19 cellular contexts compared by ENCODE assay signal in genomic region chr11:70314730-70315129, GRCh38. TPM values are rescaled to one million over a fixed set of nuclear protein-coding genes. Genes with fewer than 3 reads are reported as not detected.
DNase-seq lines count a peak whose midpoint lies in the region; ATAC-seq, FAIRE-seq and TF ChIP-seq lines count a peak whose summit lies in the region.
"Had no signal": no experiment of that assay in that cellular context is flagged by ENCODE, and none has a peak within 500 bp of the region (broad histone marks: within the 10 kb centered on the region; RNA-seq: fewer than 3 reads in every experiment).

No MANE protein-coding gene starts in this region.

- DNase-seq in GM18507 (ENCODE audit: extremely low spot score, insufficient read length, low read depth) (no peak), NOMO-1 treated with DMSO at 0.1 percent for 48 hours (lab: John Stamatoyannopoulos, UW; ENCODE audit: unreplicated experiment) (peak; percentile 61), H1 (ENCODE audit: low read depth in 1 of 2, low spot score in 2 of 2) (no peak), middle frontal gyrus (ENCODE audit: extremely low spot score, low spot score) (no peak)
- DNase-seq in activated T-cell treated with anti-CD3 and anti-CD28 coated beads, Interleukin-2, amount 50 U/mL, for 4 hours = no peak
- DNase-seq: activated CD4-positive, alpha-beta T cell treated with anti-CD3 and anti-CD28 coated beads, Interleukin-2, amount 50 U/mL, for 1 hour; activated T-cell treated with anti-CD3 and anti-CD28 coated beads, Interleukin-2, amount 50 U/mL, for 1 hour; adrenal gland; DMS79; midbrain; NCI-H2029; NCI-H524 treated with DMSO at 0.1 percent for 48 hours; occipital lobe had no signal

- H3K4me2 ChIP-seq in H1 (ENCODE audit: insufficient read depth in 1 of 2, low read depth in 2 of 2, low read length in 2 of 2) = no peak overlapping the region; a peak in 1 of 4 replicates

- H3K4me3 Mint-ChIP-seq in stimulated activated memory B cell treated with anti-CD40 and anti-IgM and Interleukin-4, amounts not matched to agents 10 μg/mL and 1 μg/mL and 100 μg/mL, for 72 hours = peak overlapping the region; percentile 50
- no peak overlapping the region for H3K4me3 Mint-ChIP-seq in activated T-cell treated with anti-CD3 and anti-CD28 coated beads, Interleukin-2, amount 50 U/mL, for 4 hours
- H3K4me3 Mint-ChIP-seq: stimulated activated effector memory CD8-positive, alpha-beta T cell treated with anti-CD3 and anti-CD28 coated beads, Interleukin-12 subunit alpha, Interleukin-12 subunit beta, amount 100 ng/mL, for 72 hours had no signal

- no peak overlapping the region for H3K18ac ChIP-seq in H1 (ENCODE audit: extremely low read depth, low read length)

- H3K9ac ChIP-seq in H1 (replicated peaks in 1 of 4; ENCODE audit: extremely low read depth in 1 of 4, low read depth in 3 of 4, low read length in 3 of 4) = no peak overlapping the region

- peak overlapping the region; percentile 80 for H3K27ac Mint-ChIP-seq in stimulated activated memory B cell treated with anti-CD40 and anti-IgM and Interleukin-4, amounts not matched to agents 10 μg/mL and 1 μg/mL and 100 μg/mL, for 72 hours

- H4K5ac ChIP-seq in H1 (ENCODE audit: insufficient read length, low read depth, low read length) = no peak overlapping the region

- H3K27ac ChIP-seq in H1 (ENCODE audit: low read depth, low read length) = no peak overlapping the region

- WGBS in H1 (ENCODE audit: extremely low coverage in 1 of 2, insufficient coverage in 1 of 2, insufficient read length in 1 of 2, insufficient replicate concordance in 2 of 2, low coverage in 1 of 2, low lambda C conversion rate in 2 of 2, missing lambda C conversion rate in 1 of 2), 2 experiments = 88% methylated on average over 10 of the region's 10 CpGs; no CpG with 5 or more reads in 1 of the 2 experiments

- no peak overlapping the region for H3K4me3 ChIP-seq in H1 (ENCODE audit: extremely low read depth in 1 of 4, insufficient read depth in 2 of 4, low read depth in 3 of 4, low read length in 4 of 4)
- H3K4me3 ChIP-seq: adrenal gland had no signal

- H2BK20ac ChIP-seq in H1 (ENCODE audit: low read length) = no peak overlapping the region

- no peak for TF ChIP-seq CTCF in H1 (IDR thresholded peaks at IDR 0.05; ENCODE audit: control extremely low read depth in 1 of 3, insufficient read depth in 1 of 3, low read depth in 1 of 3, low read length in 3 of 3)

- H3K4ac ChIP-seq in H1 (replicated peaks; ENCODE audit: insufficient read length, low read depth, low read length) = no peak overlapping the region

- no peak overlapping the region for H4K91ac ChIP-seq in H1 (replicated peaks; ENCODE audit: insufficient read length, low read length)

- H3K4me1 ChIP-seq in H1 (replicated peaks in 1 of 4; ENCODE audit: control insufficient read depth in 3 of 4, insufficient read depth in 4 of 4, low read length in 3 of 4) = peaks cover 11 to 42% (median 26%) of the 10 kb centered on the region in 4 experiments

- peaks cover 44% of the 10 kb centered on the region for H3K4me1 Mint-ChIP-seq in stimulated activated memory B cell treated with anti-CD40 and anti-IgM and Interleukin-4, amounts not matched to agents 10 μg/mL and 1 μg/mL and 100 μg/mL, for 72 hours
- peaks cover 8% of the 10 kb centered on the region for H3K4me1 Mint-ChIP-seq in activated T-cell treated with anti-CD3 and anti-CD28 coated beads, Interleukin-2, amount 50 U/mL, for 4 hours (ENCODE audit: low read depth)

- no peak overlapping the region for H4K8ac ChIP-seq in H1 (ENCODE audit: extremely low read depth, insufficient read depth, low read length)

- no peak overlapping the region for H3K14ac ChIP-seq in H1 (ENCODE audit: insufficient read length)

- POLR2A ChIA-PET in H1 (lab: Charles Lee; ENCODE audit: partially characterized antibody) = no interaction called here

- no peaks in the 10 kb centered on the region for H3K27me3 Mint-ChIP-seq in stimulated activated memory B cell treated with anti-CD40 and anti-IgM and Interleukin-4, amounts not matched to agents 10 μg/mL and 1 μg/mL and 100 μg/mL, for 72 hours
- no peaks in the 10 kb centered on the region for H3K27me3 Mint-ChIP-seq in activated T-cell treated with anti-CD3 and anti-CD28 coated beads, Interleukin-2, amount 50 U/mL, for 4 hours (ENCODE audit: low read depth)

- no peak for TF ChIP-seq RAD21 in H1 (IDR thresholded peaks at IDR 0.05 in 1 of 2, conservative IDR thresholded peaks at IDR 0.05 in 1 of 2; ENCODE audit: low read depth in 2 of 2, low read length in 2 of 2)

- H3K9me3 Mint-ChIP-seq in stimulated activated memory B cell treated with anti-CD40 and anti-IgM and Interleukin-4, amounts not matched to agents 10 μg/mL and 1 μg/mL and 100 μg/mL, for 72 hours = peaks cover 5% of the 10 kb centered on the region
- H3K9me3 Mint-ChIP-seq in activated T-cell treated with anti-CD3 and anti-CD28 coated beads, Interleukin-2, amount 50 U/mL, for 4 hours = no peaks in the 10 kb centered on the region
- H3K9me3 Mint-ChIP-seq: stimulated activated effector memory CD8-positive, alpha-beta T cell treated with anti-CD3 and anti-CD28 coated beads, Interleukin-12 subunit alpha, Interleukin-12 subunit beta, amount 100 ng/mL, for 72 hours had no signal

- CTCF ChIA-PET in H1 (lab: Charles Lee; ENCODE audit: partially characterized antibody) = interaction anchor here (1.1 to 1.4 kb wide), 2 partner anchors 12 to 17 kb away, joined by 3 to 4 read pairs; no protein-coding TSS in a partner anchor

- no peak overlapping the region for H3K23ac ChIP-seq in H1 (ENCODE audit: insufficient read length)

- peaks cover 2 to 14% of the 10 kb centered on the region in 2 experiments for H4K20me1 ChIP-seq in H1 (replicated peaks in 1 of 2; ENCODE audit: control insufficient read depth in 1 of 2, insufficient read depth in 2 of 2, low read length in 2 of 2)

- FAIRE-seq in GM18507 (lab: Jason Lieb, UNC) = peak; percentile 24
- no peak for FAIRE-seq in H1 (lab: Jason Lieb, UNC)
- FAIRE-seq: endometrium, frontal cortex, urothelium cell line had no signal

- no peak overlapping the region for H2BK120ac ChIP-seq in H1 (replicated peaks; ENCODE audit: low read depth, low read length)

- no peaks in the 10 kb centered on the region for H3K27me3 ChIP-seq in H1 (replicated peaks in 1 of 4; ENCODE audit: control insufficient read depth in 3 of 4, extremely low read depth in 1 of 4, insufficient read depth in 3 of 4, low read length in 3 of 4)
- H3K27me3 ChIP-seq: adrenal gland had no signal

- TF ChIP-seq EP300 in H1 (IDR thresholded peaks at IDR 0.05; ENCODE audit: borderline replicate concordance in 1 of 2, low read depth in 2 of 2, low read length in 2 of 2) = no peak

- H3K23me2 ChIP-seq in H1 (ENCODE audit: low read depth, low read length) = no peaks in the 10 kb centered on the region

- peaks cover 0 to 62% of the 10 kb centered on the region in 2 experiments; a peak in 3 of 4 replicates for H3K79me2 ChIP-seq in H1 (ENCODE audit: control insufficient read depth in 1 of 2, insufficient read depth in 2 of 2, low read length in 2 of 2)

- no peaks in the 10 kb centered on the region for H3K9me3 ChIP-seq in H1 (ENCODE audit: insufficient read depth in 2 of 2, low read depth in 1 of 2, low read length in 1 of 2)
- H3K9me3 ChIP-seq: adrenal gland had no signal

- H2AFZ ChIP-seq in H1 (ENCODE audit: low read length) = no peak overlapping the region

- H2BK5ac ChIP-seq in H1 (ENCODE audit: low read depth, low read length) = peak overlapping the region; percentile 75; the same call in 1 of the 2 replicates

- no peak overlapping the region for H3K56ac ChIP-seq in H1 (replicated peaks; ENCODE audit: insufficient read length, low read depth, low read length)

- no peak overlapping the region for H2BK15ac ChIP-seq in H1 (ENCODE audit: low read length)

- H2BK12ac ChIP-seq in H1 (ENCODE audit: low read depth, low read length) = no peak overlapping the region

- no peak for TF ChIP-seq POLR2A in H1 (IDR thresholded peaks at IDR 0.05; ENCODE audit: control extremely low read depth in 1 of 2, low read depth in 2 of 2, low read length in 2 of 2)

- peaks cover 46% of the 10 kb centered on the region for H3K36me3 Mint-ChIP-seq in stimulated activated memory B cell treated with anti-CD40 and anti-IgM and Interleukin-4, amounts not matched to agents 10 μg/mL and 1 μg/mL and 100 μg/mL, for 72 hours
- peaks cover 13% of the 10 kb centered on the region for H3K36me3 Mint-ChIP-seq in activated T-cell treated with anti-CD3 and anti-CD28 coated beads, Interleukin-2, amount 50 U/mL, for 4 hours (ENCODE audit: insufficient read depth)

- H3K36me3 ChIP-seq in H1 (ENCODE audit: control insufficient read depth in 2 of 4, insufficient read depth in 4 of 4, low read length in 3 of 4) = peaks cover 0 to 8% (median under 1%) of the 10 kb centered on the region in 4 experiments; a peak in 2 of 8 replicates

- H2AK5ac ChIP-seq in H1 (ENCODE audit: low read depth, low read length) = no peak overlapping the region

- peak; percentile 83 for ATAC-seq in stimulated activated memory B cell treated with anti-CD40 and anti-IgM and Interleukin-4, amounts not matched to agents 10 μg/mL and 1 μg/mL and 100 μg/mL, for 72 hours
- ATAC-seq in activated T-cell treated with anti-CD3 and anti-CD28 coated beads, Interleukin-2, amount 50 U/mL, for 4 hours = no peak
- no peak for ATAC-seq in GM19463 (IDR thresholded peaks at IDR 0.05; ENCODE audit: unreplicated experiment)
- ATAC-seq: stimulated activated effector memory CD8-positive, alpha-beta T cell treated with anti-CD3 and anti-CD28 coated beads, Interleukin-12 subunit alpha, Interleukin-12 subunit beta, amount 100 ng/mL, for 72 hours had no signal

- peaks cover 19% of the 10 kb centered on the region for H3K79me1 ChIP-seq in H1 (ENCODE audit: low read depth, low read length)

TF ChIP-seq in H1, 55 proteins besides CTCF, POLR2A, EP300 and RAD21 (continues in another document):
- TF ChIP-seq JUND (IDR thresholded peaks at IDR 0.05; ENCODE audit: low read length) = no peak
- TF ChIP-seq CTBP2 (IDR thresholded peaks at IDR 0.05; ENCODE audit: borderline replicate concordance, insufficient read depth, insufficient read length, low read length) = no peak
- no peak for TF ChIP-seq CBX8 (IDR thresholded peaks at IDR 0.05; ENCODE audit: borderline replicate concordance, low read depth, low read length)
- no peak for TF ChIP-seq EZH2 (IDR thresholded peaks at IDR 0.05; ENCODE audit: low read depth, low read length, severe bottlenecking)
- TF ChIP-seq SP4 (IDR thresholded peaks at IDR 0.05; ENCODE audit: low read length) = no peak

RNA-seq across cellular contexts. Expression of gene PPFIA1, which starts 44.2 kb away (rescaled TPM):
- 73.2 and 73.5 TPM in 2 replicates for total RNA-seq in H1 (2021; fragmentation: NEBNext Ultra II Directional; extraction: Animal tissue kit (Norgen Biotek cat#: 25700))
- 44.3 and 54.4 TPM in 2 replicates for polyA plus RNA-seq in H1 (2011; rRNA removed)
- 54.6 TPM for polyA plus RNA-seq in H1 (2011; cell fraction: cytosol; rRNA removed)
- polyA plus RNA-seq in H1 (2011; cell fraction: nucleus; rRNA removed) = 160 TPM
- polyA plus RNA-seq in H1 (2012, experiment 1 of 2) = 33.0 to 41.8 TPM (median 40.1 TPM) in 4 replicates
- 4.9 TPM for polyA plus RNA-seq in H1 (2012, experiment 2 of 2)
- 42.3 TPM for polyA plus RNA-seq in H1 (2013, experiment 1 of 2)
- 41.3 TPM for polyA plus RNA-seq in H1 (2013, experiment 2 of 2)
- polyA minus RNA-seq in H1 (2011; rRNA and poly(A)+ RNA removed) = 144 and 189 TPM in 2 replicates
- polyA minus RNA-seq in H1 (2011; cell fraction: cytosol; rRNA and poly(A)+ RNA removed) = 61.4 TPM
- polyA minus RNA-seq in H1 (2011; cell fraction: nucleus; rRNA and poly(A)+ RNA removed) = 139 TPM
- 10 to 100 TPM; 38.2 to 48.0 (median 46.7) TPM for total RNA-seq in activated T-cell treated with anti-CD3 and anti-CD28 coated beads, Interleukin-2, amount 50 U/mL, for 4 hours
